Comparison of ENCODE assay signal across 8 cellular contexts in the genomic region with DNA sequence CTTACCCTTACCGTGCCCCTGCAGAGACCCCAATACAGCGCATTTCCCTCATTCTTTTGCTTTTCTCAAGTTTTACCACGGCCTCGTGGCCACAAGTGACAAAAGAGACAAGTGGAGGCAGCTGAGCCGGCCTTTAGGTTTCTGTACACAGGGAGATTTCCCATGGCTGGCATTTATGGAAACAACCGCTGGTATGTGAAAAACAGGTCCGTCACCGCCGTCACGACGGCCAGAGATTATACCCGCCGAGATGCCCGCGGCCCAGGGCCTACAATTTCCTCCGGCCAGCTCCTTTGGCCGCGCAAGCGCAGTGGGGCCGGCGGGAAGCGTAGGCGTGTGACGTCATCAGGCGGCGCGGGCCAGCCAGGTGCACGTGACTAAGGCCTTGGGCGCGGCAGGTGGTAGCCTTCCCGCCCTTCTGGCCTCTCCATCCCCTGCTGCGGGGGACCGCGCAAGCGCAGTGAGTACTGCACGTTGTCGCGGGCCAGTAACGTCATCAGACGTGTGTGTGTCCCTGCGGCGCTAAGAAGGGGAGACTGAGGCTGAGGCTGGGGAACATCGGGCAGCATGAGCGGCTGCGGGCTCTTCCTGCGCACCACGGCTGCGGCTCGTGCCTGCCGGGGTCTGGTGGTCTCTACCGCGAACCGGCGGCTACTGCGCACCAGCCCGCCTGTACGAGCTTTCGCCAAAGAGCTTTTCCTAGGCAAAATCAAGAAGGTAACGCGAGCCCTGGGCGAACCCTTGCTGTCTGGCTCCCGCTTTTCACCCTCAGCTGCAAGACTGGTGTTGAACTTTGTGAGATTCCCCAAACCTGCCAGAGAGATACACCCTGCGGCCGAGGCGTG. TPM values are rescaled to one million over a fixed set of nuclear protein-coding genes. Genes with fewer than 3 reads are reported as not detected.
DNase-seq lines count a peak whose midpoint lies in the region; ATAC-seq and TF ChIP-seq lines count a peak whose summit lies in the region.

A gene (plus strand): TSS at position 496 of the 845 bp plus-strand sequence. CDS start 72 bp downstream, at position 568.

- TF ChIP-seq EP300 in tibial nerve (IDR thresholded peaks at IDR 0.05) = peak; percentile 99 to 100

- H3K9me3 ChIP-seq in adipocyte (ENCODE audit: control insufficient read depth, low read length) (no peaks in the 10 kb centered on the region), cardiac muscle cell (ENCODE audit: low read depth) (no peaks in the 10 kb centered on the region), parathyroid adenoma (ENCODE audit: control insufficient read depth, low read length) (no peaks in the 10 kb centered on the region), tibial nerve (no peaks in the 10 kb centered on the region)

- 0% methylated on average over 36 to 61 of the region's 65 CpGs for WGBS in tibial nerve, 2 donors

- H3K27ac ChIP-seq in cardiac muscle cell (peak within 1 kb of the TSS; percentile 99), parathyroid adenoma (peak within 1 kb of the TSS; percentile 88), tibial nerve (peak within 1 kb of the TSS; percentile 82 to 99 (median 94))

- TF ChIP-seq POLR2A in tibial nerve (IDR thresholded peaks at IDR 0.05) = peak; percentile 87 to 96

- ATAC-seq in HG02798 (IDR thresholded peaks at IDR 0.05; ENCODE audit: poor library complexity, unreplicated experiment) = peak; percentile 96

- H3K27me3 ChIP-seq in adipocyte (replicated peaks; ENCODE audit: control insufficient read depth, insufficient read depth, low read length) (no peaks in the 10 kb centered on the region), cardiac muscle cell (no peaks in the 10 kb centered on the region), parathyroid adenoma (ENCODE audit: control insufficient read depth, insufficient read depth, low read length) (no peaks in the 10 kb centered on the region), tibial nerve (no peaks in the 10 kb centered on the region)

- peak within 1 kb of the TSS; percentile 98 for H2AFZ ChIP-seq in parathyroid adenoma

- peak within 1 kb of the TSS; percentile 84 for H3K4me3 ChIP-seq in GM12875 (ENCODE audit: low read depth, low read length)
- peak within 1 kb of the TSS; percentile 96 for H3K4me3 ChIP-seq in adipocyte (ENCODE audit: low read length)
- peak within 1 kb of the TSS; percentile 69 for H3K4me3 ChIP-seq in cardiac muscle cell
- peak within 1 kb of the TSS; percentile 96 for H3K4me3 ChIP-seq in parathyroid adenoma (ENCODE audit: low read depth, low read length)
- H3K4me3 ChIP-seq in tibial nerve = peak within 1 kb of the TSS; percentile 49 to 86 (median 64)

- peak within 1 kb of the TSS; percentile 98 for H3K9ac ChIP-seq in adipocyte (ENCODE audit: low read length)
- peak within 1 kb of the TSS; percentile 70 for H3K9ac ChIP-seq in parathyroid adenoma

- peaks cover 9% of the 10 kb centered on the region for H3K79me2 ChIP-seq in parathyroid adenoma

- DNase-seq in NCI-H1436 (lab: John Stamatoyannopoulos, UW) (peak; percentile 99), T follicular helper cell (ENCODE audit: low read depth) (peak; percentile 94), adipocyte (ENCODE audit: low read depth) (peak; percentile 98), cardiac muscle cell (ENCODE audit: low read depth in 1 of 2, low spot score in 1 of 2) (peak; percentile 98 to 99), tibial nerve (ENCODE audit: low spot score in 2 of 2) (peak; percentile 95 to 97)

- TF ChIP-seq CTCF in GM12875 (IDR thresholded peaks at IDR 0.05; ENCODE audit: borderline replicate concordance, insufficient read depth, low read depth, low read length) = no peak
- no peak for TF ChIP-seq CTCF in cardiac muscle cell (IDR thresholded peaks at IDR 0.05; ENCODE audit: low read depth, low read length)
- no peak for TF ChIP-seq CTCF in parathyroid adenoma (IDR thresholded peaks at IDR 0.05)
- peak in 2 of 5 experiments; percentile 53 to 58 for TF ChIP-seq CTCF in tibial nerve (IDR thresholded peaks at IDR 0.05)

- peaks cover 31% of the 10 kb centered on the region for H3K4me1 ChIP-seq in adipocyte (ENCODE audit: control insufficient read depth, insufficient read depth, low read length)
- H3K4me1 ChIP-seq in cardiac muscle cell (ENCODE audit: low read depth) = peaks cover 7% of the 10 kb centered on the region
- peaks cover 9% of the 10 kb centered on the region for H3K4me1 ChIP-seq in parathyroid adenoma
- peaks cover 0 to 54% (median 13%) of the 10 kb centered on the region in 4 donors for H3K4me1 ChIP-seq in tibial nerve

- H3K4me2 ChIP-seq in parathyroid adenoma (ENCODE audit: low read length) = peak within 1 kb of the TSS; percentile 89

- H3K36me3 ChIP-seq in adipocyte (ENCODE audit: control insufficient read depth, insufficient read depth, low read length, severe bottlenecking) = peaks cover 8% of the 10 kb centered on the region
- no peaks in the 10 kb centered on the region for H3K36me3 ChIP-seq in cardiac muscle cell
- H3K36me3 ChIP-seq in parathyroid adenoma (ENCODE audit: control insufficient read depth, insufficient read depth, low read length) = no peaks in the 10 kb centered on the region
- peaks cover 0 to 33% (median 0%) of the 10 kb centered on the region in 3 donors for H3K36me3 ChIP-seq in tibial nerve

RNA-seq across cellular contexts. Expression of the gene that starts here (rescaled TPM):
- total RNA-seq in cardiac muscle cell = 38.3 and 61.2 TPM in 2 replicates
- polyA plus RNA-seq in cardiac muscle cell = 44.5 and 47.7 TPM in 2 replicates
- 10 to 100 TPM; 49.6 to 81.9 (median 63.7) TPM for total RNA-seq in tibial nerve

Comparison
In these comparisons a context has a peak if more than half of its experiments do, and no peak if none do; other contexts are left out.
1. Peak in every context shown above with its lines: DNase-seq, ATAC-seq, H3K4me3 ChIP-seq and H3K27ac ChIP-seq.